In the genomic region with DNA sequence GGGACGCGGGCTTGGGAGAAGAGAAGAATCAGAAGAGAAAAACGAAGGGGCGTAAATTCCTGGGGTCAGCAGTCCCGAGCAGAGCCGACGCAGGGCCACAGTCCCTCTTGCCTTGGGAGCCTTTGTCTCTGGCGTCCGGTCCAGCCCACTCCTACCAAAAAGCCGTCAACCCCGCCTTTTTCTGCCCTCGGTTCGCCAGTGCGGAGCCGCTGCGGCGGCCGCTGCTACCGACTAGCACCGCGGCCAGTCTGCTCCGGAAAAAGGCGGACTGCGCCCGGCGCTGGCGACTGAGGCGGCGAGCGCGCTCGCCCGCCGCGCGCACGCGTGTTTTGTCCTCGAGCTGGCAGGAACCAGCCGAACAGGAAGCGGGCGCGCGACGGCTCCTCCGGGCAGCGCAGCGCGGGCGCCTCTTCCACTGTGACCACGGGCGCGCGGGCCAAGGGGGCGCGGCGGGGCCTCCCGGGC, we compare ENCODE assay signal across 8 cellular contexts. TPM values are rescaled to one million over a fixed set of nuclear protein-coding genes. Genes with fewer than 3 reads are reported as not detected.
DNase-seq lines count a peak whose midpoint lies in the region; ATAC-seq and TF ChIP-seq lines count a peak whose summit lies in the region.

No MANE protein-coding gene starts in this region.

- H4K20me1 ChIP-seq in smooth muscle cell (ENCODE audit: low read depth), result peaks cover 79% of the 10 kb centered on the region

- no peaks in the 10 kb centered on the region for H3K27me3 ChIP-seq in AG04450 (ENCODE audit: control insufficient read depth, insufficient read depth, low read length)
- no peaks in the 10 kb centered on the region for H3K27me3 ChIP-seq in HUES6 (ENCODE audit: control insufficient read depth, insufficient read depth, low read length)
- no peaks in the 10 kb centered on the region for H3K27me3 ChIP-seq in iPS-15b (ENCODE audit: control insufficient read depth, insufficient read depth, low read length)
- H3K27me3 ChIP-seq in smooth muscle cell (ENCODE audit: low read depth), result no peaks in the 10 kb centered on the region

- H3K27ac Mint-ChIP-seq in activated naive CD8-positive, alpha-beta T cell treated with anti-CD3 and anti-CD28 coated beads for 36 hours, result peak overlapping the region; percentile 100

- H3K27ac ChIP-seq in AG04450 (ENCODE audit: low read depth, low read length) (peak overlapping the region; percentile 95), HUES6 (ENCODE audit: low read depth, low read length) (peak overlapping the region; percentile 97), smooth muscle cell (ENCODE audit: low read depth) (peak overlapping the region; percentile 97)

- CTCF ChIA-PET in AG04450 (lab: Charles Lee), result interaction anchor here (0.7 to 1.9 kb wide), 22 partner anchors 8 to 842 kb away, joined by 3 to 12 read pairs (median 4); a partner anchor contains a TSS

- H2AFZ ChIP-seq in smooth muscle cell (ENCODE audit: low read depth), result peak overlapping the region; percentile 94

- DNase-seq in AG04450 (ENCODE audit: low read depth, low spot score) (no peak), smooth muscle cell (lab: John Stamatoyannopoulos, UW; ENCODE audit: unreplicated experiment) (no peak), NCI-H2081 treated with DMSO at 0.1 percent for 48 hours (lab: John Stamatoyannopoulos, UW) (no peak), SHP77 treated with DMSO at 0.1 percent for 48 hours (lab: John Stamatoyannopoulos, UW) (no peak)
- DNase-seq in activated naive CD8-positive, alpha-beta T cell treated with anti-CD3 and anti-CD28 coated beads for 36 hours, result no peak

- under 1% methylated on average over 53 of the region's 58 CpGs for WGBS in smooth muscle cell (ENCODE audit: low lambda C conversion rate)

- H3K36me3 Mint-ChIP-seq in activated naive CD8-positive, alpha-beta T cell treated with anti-CD3 and anti-CD28 coated beads for 36 hours, result peaks cover 77% of the 10 kb centered on the region

- ATAC-seq in GM19023 (IDR thresholded peaks at IDR 0.05; ENCODE audit: unreplicated experiment), result peak; percentile 13

- H3K4me2 ChIP-seq in smooth muscle cell, result peak overlapping the region; percentile 98

- H3K4me3 ChIP-seq in AG04450 (ENCODE audit: low read depth, low read length) (peak overlapping the region; percentile 92), HUES6 (ENCODE audit: low read depth, low read length) (peak overlapping the region; percentile 85), iPS-15b (ENCODE audit: low read depth, low read length) (peak overlapping the region; percentile 84), smooth muscle cell (peak overlapping the region; percentile 91)

- peaks cover 85% of the 10 kb centered on the region for H3K79me2 ChIP-seq in smooth muscle cell (ENCODE audit: low read depth)

- peaks cover 1% of the 10 kb centered on the region for H3K9me3 Mint-ChIP-seq in activated naive CD8-positive, alpha-beta T cell treated with anti-CD3 and anti-CD28 coated beads for 36 hours

- POLR2A ChIA-PET in AG04450 (lab: Yijun Ruan, JAX), result interaction anchor here (0.6 to 3.0 kb wide), 32 partner anchors 8 to 1422 kb away, joined by 3 to 71 read pairs (median 4); a partner anchor contains a TSS

- H3K4me3 Mint-ChIP-seq in activated naive CD8-positive, alpha-beta T cell treated with anti-CD3 and anti-CD28 coated beads for 36 hours, result peak overlapping the region; percentile 100

- peaks cover 3% of the 10 kb centered on the region; the same call in 1 of the 2 replicates for H3K4me1 ChIP-seq in HUES6 (ENCODE audit: control insufficient read depth, insufficient read depth, low read length)
- H3K4me1 ChIP-seq in iPS-15b (ENCODE audit: control insufficient read depth, insufficient read depth, low read length), result peaks cover 3% of the 10 kb centered on the region
- H3K4me1 ChIP-seq in smooth muscle cell (ENCODE audit: low read depth), result peaks cover 41% of the 10 kb centered on the region

- peaks cover 46% of the 10 kb centered on the region for H3K36me3 ChIP-seq in HUES6 (ENCODE audit: control insufficient read depth, insufficient read depth, low read length)
- peaks cover 34% of the 10 kb centered on the region for H3K36me3 ChIP-seq in iPS-15b (ENCODE audit: control insufficient read depth, insufficient read depth, low read length)
- peaks cover 20% of the 10 kb centered on the region for H3K36me3 ChIP-seq in smooth muscle cell (ENCODE audit: low read depth)

- TF ChIP-seq CTCF in AG04450 (IDR thresholded peaks at IDR 0.05; ENCODE audit: low read depth, low read length) (no peak), smooth muscle cell (IDR thresholded peaks at IDR 0.05; ENCODE audit: borderline replicate concordance, insufficient read depth, poor library complexity, severe bottlenecking) (no peak)

- H3F3A ChIP-seq in smooth muscle cell (ENCODE audit: low read depth), result peaks cover 44% of the 10 kb centered on the region

- H3K4me1 Mint-ChIP-seq in activated naive CD8-positive, alpha-beta T cell treated with anti-CD3 and anti-CD28 coated beads for 36 hours, result peaks cover 52% of the 10 kb centered on the region

- no peaks in the 10 kb centered on the region; the same call in 1 of the 2 replicates for H3K9me3 ChIP-seq in AG04450 (ENCODE audit: control insufficient read depth, insufficient read depth, low read length)
- H3K9me3 ChIP-seq in HUES6 (ENCODE audit: control insufficient read depth, insufficient read depth, low read depth, low read length), result no peaks in the 10 kb centered on the region
- H3K9me3 ChIP-seq in iPS-15b (ENCODE audit: control insufficient read depth, insufficient read depth, low read length), result no peaks in the 10 kb centered on the region
- no peaks in the 10 kb centered on the region for H3K9me3 ChIP-seq in smooth muscle cell (replicated peaks; ENCODE audit: low read depth)

- H3K27me3 Mint-ChIP-seq in activated naive CD8-positive, alpha-beta T cell treated with anti-CD3 and anti-CD28 coated beads for 36 hours, result peaks cover 9% of the 10 kb centered on the region

- peak overlapping the region; percentile 100 for H3K9ac ChIP-seq in HUES6 (ENCODE audit: low read length)
- peak overlapping the region; percentile 97 for H3K9ac ChIP-seq in iPS-15b (ENCODE audit: low read depth, low read length)
- H3K9ac ChIP-seq in smooth muscle cell (ENCODE audit: low read depth), result peak overlapping the region; percentile 98

RNA-seq across cellular contexts. Expression of a gene that starts 0.5 kb away (rescaled TPM):
- polyA plus RNA-seq in AG04450 (2011; rRNA removed), result 191 and 275 TPM in 2 replicates
- 40.0 and 58.5 TPM in 2 replicates for polyA minus RNA-seq in AG04450 (2011; rRNA and poly(A)+ RNA removed)
- 100 to 1,000 TPM; 430 to 465 TPM for total RNA-seq in activated naive CD8-positive, alpha-beta T cell treated with anti-CD3 and anti-CD28 coated beads for 36 hours
- total RNA-seq in smooth muscle cell, result 279 and 283 TPM in 2 replicates
- polyA plus RNA-seq in smooth muscle cell, result 144 and 169 TPM in 2 replicates

RNA-seq across cellular contexts. Expression of a gene that starts 0.6 kb away (rescaled TPM):
- polyA plus RNA-seq in AG04450 (2011; rRNA removed) (17.0 and 19.7 TPM in 2 replicates), smooth muscle cell (27.4 and 36.2 TPM in 2 replicates)
- polyA minus RNA-seq in AG04450 (2011; rRNA and poly(A)+ RNA removed), result 6.9 and 8.4 TPM in 2 replicates
- total RNA-seq in activated naive CD8-positive, alpha-beta T cell treated with anti-CD3 and anti-CD28 coated beads for 36 hours, result 10 to 100 TPM; 71.4 to 73.1 TPM
- total RNA-seq in smooth muscle cell, result 39.1 and 54.5 TPM in 2 replicates

RNA-seq across cellular contexts. Expression of a gene that starts 56.0 kb away (rescaled TPM):
- polyA plus RNA-seq in AG04450 (2011; rRNA removed) (73.4 and 93.8 TPM in 2 replicates), smooth muscle cell (162 and 207 TPM in 2 replicates)
- polyA minus RNA-seq in AG04450 (2011; rRNA and poly(A)+ RNA removed), result 20.1 and 30.5 TPM in 2 replicates
- 100 to 1,000 TPM; 495 to 535 TPM for total RNA-seq in activated naive CD8-positive, alpha-beta T cell treated with anti-CD3 and anti-CD28 coated beads for 36 hours
- total RNA-seq in smooth muscle cell, result 58.7 and 59.2 TPM in 2 replicates
